ENCODE assay signal across 8 cellular contexts in genomic region chr3:64685800-64686445, GRCh38. TPM values are rescaled to one million over a fixed set of nuclear protein-coding genes. Genes with fewer than 3 reads are reported as not detected.
A peak's percentile ranks its signal among the peaks of the same experiment; 100 is the strongest.
DNase-seq lines count a peak whose midpoint lies in the region; ATAC-seq lines count a peak whose summit lies in the region.

No MANE protein-coding gene starts in this region.

- peak overlapping the region; percentile 83 for H3K27ac Mint-ChIP-seq in stimulated activated naive B cell treated with anti-CD40 and anti-IgM and Interleukin-4, amounts not matched to agents 10 μg/mL and 1 μg/mL and 100 μg/mL, for 72 hours

- peak overlapping the region; percentile 90 for H3K27ac ChIP-seq in layer of hippocampus (ENCODE audit: low read depth, low read length)

- H3K27me3 ChIP-seq in layer of hippocampus (ENCODE audit: control insufficient read depth, insufficient read depth, low read length), result peaks cover 2% of the 10 kb centered on the region

- ATAC-seq in GM18868 (IDR thresholded peaks at IDR 0.05; ENCODE audit: unreplicated experiment), result peak; percentile 66
- ATAC-seq in stimulated activated naive B cell treated with anti-CD40 and anti-IgM and Interleukin-4, amounts not matched to agents 10 μg/mL and 1 μg/mL and 100 μg/mL, for 72 hours (replicated peaks), result peak; percentile 44 to 52
- ATAC-seq in HG03378 (IDR thresholded peaks at IDR 0.05; ENCODE audit: unreplicated experiment), result no peak

- H3K4me3 Mint-ChIP-seq in stimulated activated naive B cell treated with anti-CD40 and anti-IgM and Interleukin-4, amounts not matched to agents 10 μg/mL and 1 μg/mL and 100 μg/mL, for 72 hours, result peak overlapping the region; percentile 56 to 72

- peaks cover 47 to 64% of the 10 kb centered on the region in 2 donors for H3K27me3 Mint-ChIP-seq in stimulated activated naive B cell treated with anti-CD40 and anti-IgM and Interleukin-4, amounts not matched to agents 10 μg/mL and 1 μg/mL and 100 μg/mL, for 72 hours

- peaks cover 9 to 20% of the 10 kb centered on the region in 2 donors for H3K4me1 Mint-ChIP-seq in stimulated activated naive B cell treated with anti-CD40 and anti-IgM and Interleukin-4, amounts not matched to agents 10 μg/mL and 1 μg/mL and 100 μg/mL, for 72 hours

- H3K9me3 Mint-ChIP-seq in stimulated activated naive B cell treated with anti-CD40 and anti-IgM and Interleukin-4, amounts not matched to agents 10 μg/mL and 1 μg/mL and 100 μg/mL, for 72 hours, result peaks cover 3 to 4% of the 10 kb centered on the region in 2 donors

- peaks cover 0 to 1% of the 10 kb centered on the region in 2 donors for H3K36me3 Mint-ChIP-seq in stimulated activated naive B cell treated with anti-CD40 and anti-IgM and Interleukin-4, amounts not matched to agents 10 μg/mL and 1 μg/mL and 100 μg/mL, for 72 hours

- DNase-seq in NCI-H748 (lab: John Stamatoyannopoulos, UW; ENCODE audit: unreplicated experiment) (peak; percentile 36), dermis blood vessel endothelial cell (peak; percentile 96), NCI-H1092 treated with DMSO at 0.1 percent for 48 hours (lab: John Stamatoyannopoulos, UW) (no peak), GM19238 (ENCODE audit: insufficient read length, low spot score) (no peak)
- no peak for DNase-seq in stimulated activated naive B cell treated with anti-CD40 and anti-IgM and Interleukin-4, amounts not matched to agents 10 μg/mL and 1 μg/mL and 100 μg/mL, for 72 hours

RNA-seq across cellular contexts. Expression of gene ADAMTS9, which starts 1.9 kb away (rescaled TPM):
- 80.3 and 86.0 TPM in 2 replicates for total RNA-seq in dermis blood vessel endothelial cell

Comparison
In these comparisons a context has a peak if more than half of its experiments do, and no peak if none do; other contexts are left out.
1. DNase-seq: peak in NCI-H748 (single experiment) and dermis blood vessel endothelial cell (single experiment); none in stimulated activated naive B cell treated with anti-CD40 and anti-IgM and Interleukin-4, amounts not matched to agents 10 μg/mL and 1 μg/mL and 100 μg/mL, for 72 hours (single experiment), NCI-H1092 treated with DMSO at 0.1 percent for 48 hours (single experiment) and GM19238 (single experiment).